ENCODE assay signal across 19 cellular contexts in genomic region chr14:86333506-86333905, GRCh38.
"Had no signal": no experiment of that assay in that cellular context is flagged by ENCODE, and none has a peak within 500 bp of the region (broad histone marks: within the 10 kb centered on the region; RNA-seq: fewer than 3 reads in every experiment).

No MANE protein-coding gene starts in this region.

- H3K27ac ChIP-seq: body of pancreas, dorsolateral prefrontal cortex, epithelial cell of prostate, prostate gland, right atrium auricular region, transverse colon, uterus had no signal

- H3K9me3 ChIP-seq: body of pancreas, prostate gland, right atrium auricular region, transverse colon, uterus had no signal

- H3K27ac Mint-ChIP-seq: activated CD4-positive, alpha-beta T cell treated with anti-CD3 and anti-CD28 coated beads, Interleukin-2, amount 10 ng/mL, durations not matched to agents 24 days and 14 days; activated CD8-positive, alpha-beta T cell treated with anti-CD3 and anti-CD28 coated beads for 36 hours; activated naive CD8-positive, alpha-beta T cell treated with anti-CD3 and anti-CD28 coated beads, Interleukin-2, amount 10 ng/mL, durations not matched to agents 7 days and 5 days; activated T-helper 17 cell treated with anti-CD3 and anti-CD28 coated beads, Interleukin-2, amount 50 U/mL, for 72 hours; memory B cell had no signal

- H3K36me3 ChIP-seq: prostate gland, right atrium auricular region, transverse colon, uterus had no signal

- H3K4me3 ChIP-seq: body of pancreas, dorsolateral prefrontal cortex, prostate gland, right atrium auricular region, transverse colon, uterus had no signal

- ATAC-seq: activated CD8-positive, alpha-beta T cell treated with anti-CD3 and anti-CD28 coated beads for 36 hours; activated T-helper 17 cell treated with anti-CD3 and anti-CD28 coated beads, Interleukin-2, amount 50 U/mL, for 72 hours; body of pancreas; stimulated activated naive CD8-positive, alpha-beta T cell treated with anti-CD3 and anti-CD28 coated beads, Interleukin-15, Interleukin-2, amounts not matched to agents 100 U/mL and 50 U/mL, for 24 hours had no signal

- H3K4me1 Mint-ChIP-seq: activated CD4-positive, alpha-beta T cell treated with anti-CD3 and anti-CD28 coated beads, Interleukin-2, amount 10 ng/mL, durations not matched to agents 24 days and 14 days; activated naive CD8-positive, alpha-beta T cell treated with anti-CD3 and anti-CD28 coated beads, Interleukin-2, amount 10 ng/mL, durations not matched to agents 7 days and 5 days; activated T-helper 17 cell treated with anti-CD3 and anti-CD28 coated beads, Interleukin-2, amount 50 U/mL, for 72 hours; memory B cell; neural crest cell had no signal

- H3K4me1 ChIP-seq: body of pancreas, prostate gland, right atrium auricular region, transverse colon, uterus had no signal

- H3K4me3 Mint-ChIP-seq: activated CD4-positive, alpha-beta T cell treated with anti-CD3 and anti-CD28 coated beads, Interleukin-2, amount 10 ng/mL, durations not matched to agents 24 days and 14 days; activated CD8-positive, alpha-beta T cell treated with anti-CD3 and anti-CD28 coated beads for 36 hours; activated naive CD8-positive, alpha-beta T cell treated with anti-CD3 and anti-CD28 coated beads, Interleukin-2, amount 10 ng/mL, durations not matched to agents 7 days and 5 days; activated T-helper 17 cell treated with anti-CD3 and anti-CD28 coated beads, Interleukin-2, amount 50 U/mL, for 72 hours; memory B cell; neural crest cell had no signal

- H3K27me3 ChIP-seq: body of pancreas, dorsolateral prefrontal cortex, right atrium auricular region, transverse colon, uterus had no signal

- H3K36me3 Mint-ChIP-seq: activated naive CD8-positive, alpha-beta T cell treated with anti-CD3 and anti-CD28 coated beads, Interleukin-2, amount 10 ng/mL, durations not matched to agents 7 days and 5 days; memory B cell had no signal

- DNase-seq: activated CD4-positive, alpha-beta T cell treated with anti-CD3 and anti-CD28 coated beads, Interleukin-2, amount 10 ng/mL, durations not matched to agents 24 days and 14 days; activated CD4-positive, CD25-positive, alpha-beta regulatory T cell; activated CD8-positive, alpha-beta T cell treated with anti-CD3 and anti-CD28 coated beads for 36 hours; activated naive CD4-positive, alpha-beta T cell; activated naive CD8-positive, alpha-beta T cell treated with anti-CD3 and anti-CD28 coated beads, Interleukin-2, amount 10 ng/mL, durations not matched to agents 7 days and 5 days; activated T-cell treated with anti-CD3 and anti-CD28 coated beads, Interleukin-2, amount 50 U/mL, for 1 hour; body of pancreas; caudate nucleus; dorsolateral prefrontal cortex; stimulated activated naive CD8-positive, alpha-beta T cell treated with anti-CD3 and anti-CD28 coated beads, Interleukin-15, Interleukin-2, amounts not matched to agents 100 U/mL and 50 U/mL, for 24 hours; T-helper 9 cell; transverse colon; uterus had no signal

- H3K27me3 Mint-ChIP-seq: activated CD4-positive, alpha-beta T cell treated with anti-CD3 and anti-CD28 coated beads, Interleukin-2, amount 10 ng/mL, durations not matched to agents 24 days and 14 days; activated CD8-positive, alpha-beta T cell treated with anti-CD3 and anti-CD28 coated beads for 36 hours; activated naive CD8-positive, alpha-beta T cell treated with anti-CD3 and anti-CD28 coated beads, Interleukin-2, amount 10 ng/mL, durations not matched to agents 7 days and 5 days; activated T-helper 17 cell treated with anti-CD3 and anti-CD28 coated beads, Interleukin-2, amount 50 U/mL, for 72 hours; memory B cell had no signal

- H3K9me3 Mint-ChIP-seq: activated CD4-positive, alpha-beta T cell treated with anti-CD3 and anti-CD28 coated beads, Interleukin-2, amount 10 ng/mL, durations not matched to agents 24 days and 14 days; activated naive CD8-positive, alpha-beta T cell treated with anti-CD3 and anti-CD28 coated beads, Interleukin-2, amount 10 ng/mL, durations not matched to agents 7 days and 5 days; activated T-helper 17 cell treated with anti-CD3 and anti-CD28 coated beads, Interleukin-2, amount 50 U/mL, for 72 hours; memory B cell; neural crest cell had no signal
